In genomic region chr16:57301126-57301817, GRCh38 we compare ENCODE assay signal across 1 cellular context.
TF ChIP-seq lines count a peak whose summit lies in the region.

No MANE protein-coding gene starts in this region.

TF ChIP-seq in GM23338, 12 proteins besides CTCF, POLR2A, EP300 and RAD21 (continued from another document):
- TF ChIP-seq, protein P1, sequence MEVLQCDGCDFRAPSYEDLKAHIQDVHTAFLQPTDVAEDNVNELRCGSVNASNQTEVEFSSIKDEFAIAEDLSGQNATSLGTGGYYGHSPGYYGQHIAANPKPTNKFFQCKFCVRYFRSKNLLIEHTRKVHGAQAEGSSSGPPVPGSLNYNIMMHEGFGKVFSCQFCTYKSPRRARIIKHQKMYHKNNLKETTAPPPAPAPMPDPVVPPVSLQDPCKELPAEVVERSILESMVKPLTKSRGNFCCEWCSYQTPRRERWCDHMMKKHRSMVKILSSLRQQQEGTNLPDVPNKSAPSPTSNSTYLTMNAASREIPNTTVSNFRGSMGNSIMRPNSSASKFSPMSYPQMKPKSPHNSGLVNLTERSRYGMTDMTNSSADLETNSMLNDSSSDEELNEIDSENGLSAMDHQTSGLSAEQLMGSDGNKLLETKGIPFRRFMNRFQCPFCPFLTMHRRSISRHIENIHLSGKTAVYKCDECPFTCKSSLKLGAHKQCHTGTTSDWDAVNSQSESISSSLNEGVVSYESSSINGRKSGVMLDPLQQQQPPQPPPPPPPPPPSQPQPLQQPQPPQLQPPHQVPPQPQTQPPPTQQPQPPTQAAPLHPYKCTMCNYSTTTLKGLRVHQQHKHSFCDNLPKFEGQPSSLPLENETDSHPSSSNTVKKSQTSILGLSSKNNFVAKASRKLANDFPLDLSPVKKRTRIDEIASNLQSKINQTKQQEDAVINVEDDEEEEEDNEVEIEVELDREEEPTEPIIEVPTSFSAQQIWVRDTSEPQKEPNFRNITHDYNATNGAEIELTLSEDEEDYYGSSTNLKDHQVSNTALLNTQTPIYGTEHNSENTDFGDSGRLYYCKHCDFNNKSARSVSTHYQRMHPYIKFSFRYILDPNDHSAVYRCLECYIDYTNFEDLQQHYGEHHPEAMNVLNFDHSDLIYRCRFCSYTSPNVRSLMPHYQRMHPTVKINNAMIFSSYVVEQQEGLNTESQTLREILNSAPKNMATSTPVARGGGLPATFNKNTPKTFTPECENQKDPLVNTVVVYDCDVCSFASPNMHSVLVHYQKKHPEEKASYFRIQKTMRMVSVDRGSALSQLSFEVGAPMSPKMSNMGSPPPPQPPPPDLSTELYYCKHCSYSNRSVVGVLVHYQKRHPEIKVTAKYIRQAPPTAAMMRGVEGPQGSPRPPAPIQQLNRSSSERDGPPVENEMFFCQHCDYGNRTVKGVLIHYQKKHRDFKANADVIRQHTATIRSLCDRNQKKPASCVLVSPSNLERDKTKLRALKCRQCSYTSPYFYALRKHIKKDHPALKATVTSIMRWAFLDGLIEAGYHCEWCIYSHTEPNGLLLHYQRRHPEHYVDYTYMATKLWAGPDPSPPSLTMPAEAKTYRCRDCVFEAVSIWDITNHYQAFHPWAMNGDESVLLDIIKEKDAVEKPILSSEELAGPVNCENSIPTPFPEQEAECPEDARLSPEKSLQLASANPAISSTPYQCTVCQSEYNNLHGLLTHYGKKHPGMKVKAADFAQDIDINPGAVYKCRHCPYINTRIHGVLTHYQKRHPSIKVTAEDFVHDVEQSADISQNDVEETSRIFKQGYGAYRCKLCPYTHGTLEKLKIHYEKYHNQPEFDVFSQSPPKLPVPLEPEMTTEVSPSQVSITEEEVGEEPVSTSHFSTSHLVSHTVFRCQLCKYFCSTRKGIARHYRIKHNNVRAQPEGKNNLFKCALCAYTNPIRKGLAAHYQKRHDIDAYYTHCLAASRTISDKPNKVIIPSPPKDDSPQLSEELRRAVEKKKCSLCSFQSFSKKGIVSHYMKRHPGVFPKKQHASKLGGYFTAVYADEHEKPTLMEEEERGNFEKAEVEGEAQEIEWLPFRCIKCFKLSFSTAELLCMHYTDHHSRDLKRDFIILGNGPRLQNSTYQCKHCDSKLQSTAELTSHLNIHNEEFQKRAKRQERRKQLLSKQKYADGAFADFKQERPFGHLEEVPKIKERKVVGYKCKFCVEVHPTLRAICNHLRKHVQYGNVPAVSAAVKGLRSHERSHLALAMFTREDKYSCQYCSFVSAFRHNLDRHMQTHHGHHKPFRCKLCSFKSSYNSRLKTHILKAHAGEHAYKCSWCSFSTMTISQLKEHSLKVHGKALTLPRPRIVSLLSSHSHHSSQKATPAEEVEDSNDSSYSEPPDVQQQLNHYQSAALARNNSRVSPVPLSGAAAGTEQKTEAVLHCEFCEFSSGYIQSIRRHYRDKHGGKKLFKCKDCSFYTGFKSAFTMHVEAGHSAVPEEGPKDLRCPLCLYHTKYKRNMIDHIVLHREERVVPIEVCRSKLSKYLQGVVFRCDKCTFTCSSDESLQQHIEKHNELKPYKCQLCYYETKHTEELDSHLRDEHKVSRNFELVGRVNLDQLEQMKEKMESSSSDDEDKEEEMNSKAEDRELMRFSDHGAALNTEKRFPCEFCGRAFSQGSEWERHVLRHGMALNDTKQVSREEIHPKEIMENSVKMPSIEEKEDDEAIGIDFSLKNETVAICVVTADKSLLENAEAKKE (CRISPR knock-in tag; IDR thresholded peaks at IDR 0.05) = no peak
- TF ChIP-seq REST (IDR thresholded peaks at IDR 0.05; ENCODE audit: unreplicated experiment) (no peak), JUNB (IDR thresholded peaks at IDR 0.05; ENCODE audit: unreplicated experiment) (no peak), ZNF114 (CRISPR knock-in tag; IDR thresholded peaks at IDR 0.05) (no peak), ZNF331 (CRISPR knock-in tag; IDR thresholded peaks at IDR 0.05; ENCODE audit: low read depth) (no peak), POLR2AphosphoS5 (IDR thresholded peaks at IDR 0.05; ENCODE audit: low read depth) (no peak), EZH2phosphoT487 (IDR thresholded peaks at IDR 0.05; ENCODE audit: unreplicated experiment) (no peak), STAT1 (IDR thresholded peaks at IDR 0.05; ENCODE audit: unreplicated experiment) (no peak), NANOG (IDR thresholded peaks at IDR 0.05; ENCODE audit: borderline replicate concordance) (no peak), CREB1 (CRISPR knock-in tag; IDR thresholded peaks at IDR 0.05; ENCODE audit: low read depth) (no peak)
